Comparison of ENCODE assay signal across 24 cellular contexts in genomic region chr18:37438417-37439180, GRCh38.
"Had no signal": no experiment of that assay in that cellular context is flagged by ENCODE, and none has a peak within 500 bp of the region (broad histone marks: within the 10 kb centered on the region; RNA-seq: fewer than 3 reads in every experiment).

No MANE protein-coding gene starts in this region.

- H3K9me3 ChIP-seq: colonic mucosa, esophagus squamous epithelium, gastrocnemius medialis, right lobe of liver, transverse colon had no signal

- H3K27me3 ChIP-seq: colonic mucosa, gastrocnemius medialis, neural progenitor cell, right lobe of liver, transverse colon had no signal

- DNase-seq: activated CD4-positive, alpha-beta T cell treated with anti-CD3 and anti-CD28 coated beads, Interleukin-2, amount 10 ng/mL, durations not matched to agents 7 days and 5 days; activated CD8-positive, alpha-beta memory T cell treated with anti-CD3 and anti-CD28 coated beads, Interleukin-2, amount 10 ng/mL, durations not matched to agents 7 days and 5 days; activated CD8-positive, alpha-beta T cell treated with anti-CD3 and anti-CD28 coated beads for 36 hours; activated effector memory CD4-positive, alpha-beta T cell treated with anti-CD3 and anti-CD28 coated beads, Interleukin-2, amount 50 U/mL, for 16 hours; activated naive CD4-positive, alpha-beta T cell treated with anti-CD3 and anti-CD28 coated beads, Interleukin-2, amount 10 ng/mL, durations not matched to agents 7 days and 5 days; activated T-cell treated with anti-CD3 and anti-CD28 coated beads for 4 hours; amygdala; colonic mucosa; endodermal cell; esophagus squamous epithelium; gastrocnemius medialis; hippocampal formation; kidney glomerular epithelial cell; left ventricle myocardium inferior; naive thymus-derived CD8-positive, alpha-beta T cell; posterior cingulate gyrus; right lobe of liver; stimulated activated CD4-positive, alpha-beta T cell treated with anti-CD3 and anti-CD28 coated beads, Interleukin-1b, Interleukin-23, amount 100 ng/mL, for 48 hours; stimulated activated naive CD8-positive, alpha-beta T cell treated with anti-CD3 and anti-CD28 coated beads, Interleukin-15, amount 100 ng/mL, for 72 hours; transverse colon had no signal

- H3K36me3 ChIP-seq: colonic mucosa, esophagus squamous epithelium, gastrocnemius medialis, left ventricle myocardium inferior, neural progenitor cell, right lobe of liver, transverse colon had no signal

- ATAC-seq: activated CD4-positive, CD25-positive, alpha-beta regulatory T cell treated with anti-CD3 and anti-CD28 coated beads, Interleukin-2, amount 50 U/mL, for 24 hours; activated CD8-positive, alpha-beta memory T cell treated with anti-CD3 and anti-CD28 coated beads, Interleukin-2, amount 10 ng/mL, durations not matched to agents 7 days and 5 days; activated CD8-positive, alpha-beta T cell treated with anti-CD3 and anti-CD28 coated beads for 36 hours; gastrocnemius medialis; naive thymus-derived CD8-positive, alpha-beta T cell; stimulated activated naive CD8-positive, alpha-beta T cell treated with anti-CD3 and anti-CD28 coated beads, Interleukin-15, amount 100 ng/mL, for 72 hours had no signal

- H3K27ac ChIP-seq: colonic mucosa, esophagus squamous epithelium, gastrocnemius medialis, left ventricle myocardium inferior, neural progenitor cell, right lobe of liver, skin epidermis, transverse colon, VCaP had no signal

- H3K4me3 ChIP-seq: colonic mucosa, esophagus squamous epithelium, gastrocnemius medialis, left ventricle myocardium inferior, neural progenitor cell, right lobe of liver, skin epidermis, transverse colon had no signal

- H3K4me1 ChIP-seq: colonic mucosa, esophagus squamous epithelium, gastrocnemius medialis, right lobe of liver, transverse colon had no signal
